Comparison of ENCODE assay signal across 35 cellular contexts in genomic region chr10:129556316-129556715, GRCh38.
"Had no signal": no experiment of that assay in that cellular context is flagged by ENCODE, and none has a peak within 500 bp of the region (broad histone marks: within the 10 kb centered on the region; RNA-seq: fewer than 3 reads in every experiment).

No MANE protein-coding gene starts in this region.

- H3K9me3 ChIP-seq: MG63 had no signal

- H3K36me3 ChIP-seq: MG63 had no signal

- H3K27me3 ChIP-seq: MG63 had no signal

- H3K27ac ChIP-seq: KMS-11 had no signal

- H3K9ac ChIP-seq: KMS-11 had no signal

- DNase-seq: Karpas-422, Kasumi-1, KBM-7, KG1, MG63, MM.1S, MV-4-11, NCI-H1048, NCI-H1092, NCI-H1092 treated with DMSO at 0.1 percent for 48 hours, NCI-H1105, NCI-H1105 treated with DMSO at 0.1 percent for 48 hours, NCI-H1417, NCI-H1417 treated with DMSO at 0.1 percent for 48 hours, NCI-H1436, NCI-H1436 treated with DMSO at 0.1 percent for 48 hours, NCI-H146, NCI-H1694, NCI-H1694 treated with DMSO at 0.1 percent for 48 hours, NCI-H187, NCI-H187 treated with DMSO at 0.1 percent for 48 hours, NCI-H1930, NCI-H2029, NCI-H2029 treated with DMSO at 0.1 percent for 48 hours, NCI-H2081, NCI-H2081 treated with DMSO at 0.1 percent for 48 hours, NCI-H2107, NCI-H2171, NCI-H2171 treated with DMSO at 0.1 percent for 48 hours, NCI-H2227 treated with DMSO at 0.1 percent for 48 hours, NCI-H226, NCI-H345, NCI-H446, NCI-H446 treated with DMSO at 0.1 percent for 48 hours had no signal

- H3K4me3 ChIP-seq: MG63 had no signal

- H3K4me2 ChIP-seq: KMS-11 had no signal
